In the genomic region with DNA sequence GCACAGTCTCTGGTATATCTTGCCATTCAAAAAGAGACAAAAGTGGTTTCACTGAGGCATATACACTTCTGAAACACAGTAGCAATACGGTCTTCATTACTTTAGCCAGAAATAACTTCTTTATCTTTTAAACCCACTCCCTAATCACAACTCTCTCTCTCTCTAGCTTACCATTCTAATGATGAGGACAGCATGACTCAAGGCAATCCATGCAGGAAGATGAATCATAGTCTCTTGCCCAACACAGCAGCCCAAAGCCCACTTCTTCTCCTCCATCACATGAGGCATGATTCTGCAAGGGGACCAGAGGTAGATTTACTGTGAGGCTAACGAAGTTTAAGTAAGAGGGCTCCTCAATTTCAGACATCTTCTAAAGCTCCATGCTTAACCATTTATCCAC, we compare ENCODE assay signal across 11 cellular contexts.
A peak's percentile ranks its signal among the peaks of the same experiment; 100 is the strongest.
DNase-seq lines count a peak whose midpoint lies in the region; FAIRE-seq and TF ChIP-seq lines count a peak whose summit lies in the region.
"Had no signal": no experiment of that assay in that cellular context is flagged by ENCODE, and none has a peak within 500 bp of the region (broad histone marks: within the 10 kb centered on the region; RNA-seq: fewer than 3 reads in every experiment).

No MANE protein-coding gene starts in this region.

- no peak for TF ChIP-seq RAD21 in SK-N-SH (IDR thresholded peaks at IDR 0.05; ENCODE audit: low read length)

- peak; percentile 14 for DNase-seq in stimulated activated CD4-positive, alpha-beta T cell treated with anti-CD3 and anti-CD28 coated beads, Interleukin-15, amount 100 ng/mL, for 24 hours
- DNase-seq in stimulated activated CD4-positive, alpha-beta T cell treated with anti-CD3 and anti-CD28 coated beads, Interleukin-4, amount 100 ng/mL, for 4 hours = no peak
- DNase-seq in SK-N-SH (no peak), foreskin fibroblast (peak; percentile 87 to 90), GM19239 (ENCODE audit: insufficient read length, low spot score) (no peak), inferior parietal cortex (ENCODE audit: extremely low spot score) (no peak), GM13977 (ENCODE audit: low spot score) (no peak), DMS 273 (lab: John Stamatoyannopoulos, UW; ENCODE audit: unreplicated experiment) (no peak)
- DNase-seq: endodermal cell, natural killer cell had no signal

- H3F3A ChIP-seq in SK-N-SH (replicated peaks; ENCODE audit: insufficient read depth) = peaks cover 11% of the 10 kb centered on the region

- FAIRE-seq in GM19239 (lab: Jason Lieb, UNC) = no peak

- 25% methylated on average over 2 of the region's 2 CpGs for WGBS in SK-N-SH (ENCODE audit: low lambda C conversion rate)

- H2AFZ ChIP-seq in SK-N-SH (ENCODE audit: low read depth) = no peak overlapping the region

- no peak for TF ChIP-seq EP300 in SK-N-SH (IDR thresholded peaks at IDR 0.05; ENCODE audit: borderline replicate concordance in 1 of 2, low read depth in 1 of 2, low read length in 1 of 2)

- H3K4me2 ChIP-seq in SK-N-SH = no peak overlapping the region
- H3K4me2 ChIP-seq: KMS-11 had no signal

- H3K9ac ChIP-seq in SK-N-SH = no peak overlapping the region
- H3K9ac ChIP-seq: KMS-11 had no signal

- POLR2A ChIA-PET in SK-N-SH (lab: Yijun Ruan, JAX) = no interaction called here

- H3K4me3 ChIP-seq in SK-N-SH (ENCODE audit: low read depth in 2 of 2, low read length in 1 of 2) (no peak overlapping the region), foreskin fibroblast (ENCODE audit: low read depth in 1 of 2, low read length in 2 of 2) (no peak overlapping the region)

- in situ Hi-C loops in GM13977 (cut with MboI; ENCODE audit: low pct_unique_long_range_greater_than_20kb, low sequenced_read_pairs, unreplicated experiment) = no loop called here

- H3K9me3 ChIP-seq in SK-N-SH = no peaks in the 10 kb centered on the region

- H3K36me3 ChIP-seq in SK-N-SH (replicated peaks in 1 of 2; ENCODE audit: control insufficient read depth in 1 of 2, insufficient read depth in 2 of 2, low read length in 1 of 2) = no peaks in the 10 kb centered on the region

- H3K27ac ChIP-seq in SK-N-SH (ENCODE audit: low read depth in 2 of 2, low read length in 1 of 2) = peak overlapping the region in 1 of 2 experiments; percentile 47; a peak in 2 of 4 replicates
- H3K27ac ChIP-seq: KMS-11 had no signal

- TF ChIP-seq CTCF in SK-N-SH (IDR thresholded peaks at IDR 0.05) (no peak), foreskin fibroblast (IDR thresholded peaks at IDR 0.05; ENCODE audit: low read depth, low read length) (no peak), GM13977 (IDR thresholded peaks at IDR 0.05; ENCODE audit: extremely low read depth, insufficient read depth, missing control alignments) (no peak)

- H3K9me2 ChIP-seq in SK-N-SH = no peaks in the 10 kb centered on the region

- no peaks in the 10 kb centered on the region for H3K27me3 ChIP-seq in SK-N-SH (ENCODE audit: insufficient read depth)

- peaks cover 0 to 12% of the 10 kb centered on the region in 2 experiments; a peak in 1 of 4 replicates for H3K4me1 ChIP-seq in SK-N-SH (ENCODE audit: control insufficient read depth in 1 of 2, insufficient read depth in 2 of 2, low read depth in 1 of 2, low read length in 1 of 2)

- H4K20me1 ChIP-seq in SK-N-SH (ENCODE audit: insufficient read depth) = no peaks in the 10 kb centered on the region

- no peaks in the 10 kb centered on the region for H3K79me2 ChIP-seq in SK-N-SH (ENCODE audit: insufficient read depth)

- CTCF ChIA-PET in SK-N-SH (lab: Yijun Ruan, JAX) = interaction anchor here (1.2 kb wide), 1 partner anchor 18 kb away, joined by 4 read pairs; no protein-coding TSS in a partner anchor

TF ChIP-seq in SK-N-SH, 30 proteins besides CTCF, POLR2A, EP300 and RAD21:
- TF ChIP-seq JUND (IDR thresholded peaks at IDR 0.05) (peak; percentile 61), RXRA (IDR thresholded peaks at IDR 0.05; ENCODE audit: borderline replicate concordance, low read depth) (no peak), FOSL2 (IDR thresholded peaks at IDR 0.05; ENCODE audit: borderline replicate concordance, low read depth) (peak; percentile 77)
TF ChIP-seq in SK-N-SH: peak in this region for 2.

Comparison
In these comparisons a context has a peak if more than half of its experiments do, and no peak if none do; other contexts are left out.
1. DNase-seq: peak in stimulated activated CD4-positive, alpha-beta T cell treated with anti-CD3 and anti-CD28 coated beads, Interleukin-15, amount 100 ng/mL, for 24 hours (single experiment) and foreskin fibroblast (2 of 2); none in stimulated activated CD4-positive, alpha-beta T cell treated with anti-CD3 and anti-CD28 coated beads, Interleukin-4, amount 100 ng/mL, for 4 hours (0 of 2), SK-N-SH (single experiment), GM19239 (single experiment), inferior parietal cortex (single experiment), GM13977 (single experiment) and DMS 273 (single experiment).